8 cellular contexts compared by ENCODE assay signal in the genomic region with DNA sequence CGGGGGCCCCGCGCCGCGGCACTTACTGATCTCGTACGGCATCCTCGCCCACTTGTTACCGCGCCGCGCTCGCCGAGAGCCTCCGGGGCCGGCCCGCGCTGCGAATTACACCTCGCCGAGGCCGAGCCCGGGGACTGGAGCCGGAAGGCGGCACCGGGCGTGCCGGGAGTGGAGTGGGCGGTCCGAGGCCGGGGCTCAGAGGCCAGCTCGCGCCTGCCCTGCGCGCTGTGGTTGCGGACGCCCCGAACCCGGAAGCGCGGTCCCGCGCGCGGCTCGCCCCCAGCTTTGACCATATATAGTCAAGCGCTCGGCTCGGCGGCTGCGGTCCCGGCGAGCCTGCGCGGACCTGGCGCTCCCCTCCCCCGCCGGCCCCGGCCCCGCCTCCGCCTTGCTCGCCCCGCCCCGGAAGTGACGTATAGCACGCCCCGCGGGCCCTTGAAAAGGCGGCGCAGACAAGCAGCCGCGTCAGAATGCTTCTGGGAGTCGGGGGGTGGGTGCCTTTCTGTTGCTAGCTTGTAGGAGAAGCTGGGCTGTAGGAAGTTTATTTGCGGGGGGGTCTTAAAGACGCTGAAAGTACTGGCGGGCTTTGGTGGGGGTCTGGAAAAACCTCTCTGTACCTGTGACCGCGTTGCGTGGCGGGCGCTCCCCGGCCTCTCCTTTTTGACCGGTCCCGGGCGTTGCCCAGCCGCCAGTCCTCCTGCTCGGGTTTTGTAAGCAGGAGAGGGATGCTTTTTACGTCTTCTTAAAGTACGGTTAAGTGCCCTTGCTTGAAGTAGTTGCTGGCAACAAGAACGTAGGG. TPM values are rescaled to one million over a fixed set of nuclear protein-coding genes. Genes with fewer than 3 reads are reported as not detected.
DNase-seq lines count a peak whose midpoint lies in the region; ATAC-seq and TF ChIP-seq lines count a peak whose summit lies in the region.

A gene with protein sequence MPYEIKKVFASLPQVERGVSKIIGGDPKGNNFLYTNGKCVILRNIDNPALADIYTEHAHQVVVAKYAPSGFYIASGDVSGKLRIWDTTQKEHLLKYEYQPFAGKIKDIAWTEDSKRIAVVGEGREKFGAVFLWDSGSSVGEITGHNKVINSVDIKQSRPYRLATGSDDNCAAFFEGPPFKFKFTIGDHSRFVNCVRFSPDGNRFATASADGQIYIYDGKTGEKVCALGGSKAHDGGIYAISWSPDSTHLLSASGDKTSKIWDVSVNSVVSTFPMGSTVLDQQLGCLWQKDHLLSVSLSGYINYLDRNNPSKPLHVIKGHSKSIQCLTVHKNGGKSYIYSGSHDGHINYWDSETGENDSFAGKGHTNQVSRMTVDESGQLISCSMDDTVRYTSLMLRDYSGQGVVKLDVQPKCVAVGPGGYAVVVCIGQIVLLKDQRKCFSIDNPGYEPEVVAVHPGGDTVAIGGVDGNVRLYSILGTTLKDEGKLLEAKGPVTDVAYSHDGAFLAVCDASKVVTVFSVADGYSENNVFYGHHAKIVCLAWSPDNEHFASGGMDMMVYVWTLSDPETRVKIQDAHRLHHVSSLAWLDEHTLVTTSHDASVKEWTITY (minus strand): TSS at position 175 of the 799 bp plus-strand sequence. CDS start 133 bp downstream, at position 42.

- peak; percentile 94 for TF ChIP-seq POLR2A in testis (IDR thresholded peaks at IDR 0.05)

- H3K4me3 ChIP-seq in osteoblast (ENCODE audit: insufficient read depth, low read length) = peak within 1 kb of the TSS; percentile 90
- H3K4me3 ChIP-seq in testis = peak within 1 kb of the TSS; percentile 82 to 86

- H3K9me3 ChIP-seq in osteoblast (ENCODE audit: low read depth, low read length) = no peaks in the 10 kb centered on the region
- H3K9me3 ChIP-seq in testis = no peaks in the 10 kb centered on the region

- H3K36me3 Mint-ChIP-seq in activated naive CD8-positive, alpha-beta T cell = peaks cover 12% of the 10 kb centered on the region

- intact Hi-C loops in testis (cut with DNase I; ENCODE audit: low total_unique reads) = no loop called here

- H3K27ac ChIP-seq in osteoblast (ENCODE audit: low read depth, low read length) (peak within 1 kb of the TSS; percentile 87), testis (peak within 1 kb of the TSS; percentile 92 to 99)

- peak; percentile 94 for ATAC-seq in HG02610 (IDR thresholded peaks at IDR 0.05; ENCODE audit: unreplicated experiment)

- whole genome bisulfite sequencing in testis, 2 donors = 0 to 1% methylated on average over 49 to 80 of the region's 90 CpGs

- TF ChIP-seq CTCF in GM10266 (IDR thresholded peaks at IDR 0.05; ENCODE audit: control insufficient read depth, insufficient read depth, low read depth, missing control alignments) (no peak), osteoblast (IDR thresholded peaks at IDR 0.05; ENCODE audit: extremely low read depth, low read depth, low read length) (no peak), testis (IDR thresholded peaks at IDR 0.05) (no peak)

- peaks cover 39% of the 10 kb centered on the region for H4K20me1 ChIP-seq in osteoblast (ENCODE audit: insufficient read depth, low read length)

- H3K4me2 ChIP-seq in osteoblast (ENCODE audit: insufficient read depth, low read length) = peak within 1 kb of the TSS; percentile 99

- H3K79me2 ChIP-seq in osteoblast (ENCODE audit: insufficient read depth, low read length) = peaks cover 44% of the 10 kb centered on the region

- peak within 1 kb of the TSS; percentile 99 for H3K27ac Mint-ChIP-seq in activated naive CD8-positive, alpha-beta T cell

- H3K4me3 Mint-ChIP-seq in activated naive CD8-positive, alpha-beta T cell = peak within 1 kb of the TSS; percentile 97

- H3K4me1 ChIP-seq in osteoblast (ENCODE audit: insufficient read depth, low read length) (peaks cover 46% of the 10 kb centered on the region), testis (peaks cover 10% of the 10 kb centered on the region)

- no peaks in the 10 kb centered on the region for H3K9me3 Mint-ChIP-seq in activated naive CD8-positive, alpha-beta T cell (ENCODE audit: low read depth)

- peak; percentile 97 for DNase-seq in GM10266 (ENCODE audit: extremely low spot score)
- DNase-seq in NCI-H1092 treated with DMSO at 0.1 percent for 48 hours (lab: John Stamatoyannopoulos, UW) = peak; percentile 90
- peak; percentile 96 for DNase-seq in SKM-1 treated with dmso at 0.1 percent for 144 hours (lab: John Stamatoyannopoulos, UW; ENCODE audit: unreplicated experiment)
- peak; percentile 98 for DNase-seq in glomerular visceral epithelial cell (ENCODE audit: extremely low spot score)
- peak; percentile 100 for DNase-seq in osteoblast (ENCODE audit: insufficient read length, low spot score, missing footprints)
- DNase-seq in testis = peak; percentile 96

- H3K27me3 ChIP-seq in osteoblast (ENCODE audit: insufficient read depth, low read length) = no peaks in the 10 kb centered on the region
- no peaks in the 10 kb centered on the region for H3K27me3 ChIP-seq in testis

- H3K4me1 Mint-ChIP-seq in activated naive CD8-positive, alpha-beta T cell (ENCODE audit: low read depth) = peaks cover 72% of the 10 kb centered on the region

- H2AFZ ChIP-seq in osteoblast (ENCODE audit: low read length) = peak within 1 kb of the TSS; percentile 11

- peaks cover 40% of the 10 kb centered on the region for H3K36me3 ChIP-seq in osteoblast (ENCODE audit: insufficient read depth, low read length)
- H3K36me3 ChIP-seq in testis (ENCODE audit: low read depth, missing control alignments) = peaks cover 2% of the 10 kb centered on the region

- no peaks in the 10 kb centered on the region for H3K27me3 Mint-ChIP-seq in activated naive CD8-positive, alpha-beta T cell

RNA-seq across cellular contexts. Expression of the gene that starts here (rescaled TPM):
- total RNA-seq in osteoblast = 265 and 314 TPM in 2 replicates
- 100 to 1,000 TPM; 165 to 168 TPM for total RNA-seq in testis
- 295 TPM for polyA plus RNA-seq in testis (ENCODE audit: insufficient read depth, low read depth, low replicate concordance)

Comparison
In these comparisons a context has a peak if more than half of its experiments do, and no peak if none do; other contexts are left out.
1. Peak in every context shown above with its lines: DNase-seq, ATAC-seq, H3K4me3 ChIP-seq and H3K27ac ChIP-seq.